11 cellular contexts compared by ENCODE assay signal in the genomic region with DNA sequence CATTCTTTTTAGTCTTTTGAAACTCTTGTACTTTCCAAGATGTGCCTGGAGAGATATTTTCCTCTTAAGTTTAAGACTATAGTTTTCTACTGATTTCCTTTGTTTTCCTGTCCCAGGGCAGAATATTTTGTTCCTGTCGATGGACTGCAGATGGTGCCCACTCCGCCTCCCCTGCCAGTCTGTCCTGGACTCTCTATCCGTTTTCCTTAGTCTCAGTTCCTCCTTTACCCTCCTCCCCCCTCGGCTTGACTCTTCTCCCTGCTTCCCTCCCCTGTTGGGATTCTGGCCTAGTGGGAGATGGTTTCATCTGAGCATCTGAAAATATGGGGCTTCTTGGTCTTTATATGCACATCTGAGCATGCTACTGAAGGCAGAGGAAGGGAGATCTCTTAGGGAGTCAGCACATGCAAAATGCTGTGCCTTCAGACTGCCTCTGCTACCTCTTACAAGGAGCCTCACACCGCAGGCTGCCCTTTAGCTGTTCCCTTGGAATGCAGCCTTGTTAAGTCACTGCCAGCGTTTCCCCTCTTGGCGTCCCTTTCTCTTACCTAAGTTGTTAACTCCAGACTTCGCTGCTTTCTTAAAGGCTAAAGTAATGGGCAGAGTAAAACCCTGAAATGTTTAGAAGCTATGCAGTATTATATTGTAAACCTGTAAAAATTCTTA. TPM values are rescaled to one million over a fixed set of nuclear protein-coding genes. Genes with fewer than 3 reads are reported as not detected.
DNase-seq lines count a peak whose midpoint lies in the region; ATAC-seq and TF ChIP-seq lines count a peak whose summit lies in the region.
"Had no signal": no experiment of that assay in that cellular context is flagged by ENCODE, and none has a peak within 500 bp of the region (broad histone marks: within the 10 kb centered on the region; RNA-seq: fewer than 3 reads in every experiment).

No MANE protein-coding gene starts in this region.

- TF ChIP-seq POLR2A in tibial nerve (IDR thresholded peaks at IDR 0.05) = no peak

- peaks cover 4% of the 10 kb centered on the region for H3K27me3 Mint-ChIP-seq in activated T-cell treated with anti-CD3 and anti-CD28 coated beads, Interleukin-2, amount 50 U/mL, for 72 hours (ENCODE audit: low read depth)
- no peaks in the 10 kb centered on the region for H3K27me3 Mint-ChIP-seq in activated T-cell treated with anti-CD3 and anti-CD28 coated beads, Interleukin-2, amount 50 U/mL, for 4 hours (ENCODE audit: low read depth)

- 51% methylated on average over 2 of the region's 8 CpGs for WGBS in mesenchymal stem cell
- WGBS in tibial nerve, 2 donors = 20 to 22% methylated on average over 8 of the region's 8 CpGs

- H3K4me1 ChIP-seq in mesenchymal stem cell (ENCODE audit: control insufficient read depth, insufficient read depth, low read depth, low read length) = peaks cover 5% of the 10 kb centered on the region
- H3K4me1 ChIP-seq in tibial nerve = peaks cover 0 to 75% (median 28%) of the 10 kb centered on the region in 4 donors

- H3K4me2 ChIP-seq in mesenchymal stem cell (ENCODE audit: low read length, poor library complexity, severe bottlenecking) = no peak overlapping the region

- H3K4me3 Mint-ChIP-seq in activated T-cell treated with anti-CD3 and anti-CD28 coated beads, Interleukin-2, amount 50 U/mL, for 72 hours = peak overlapping the region; percentile 90 to 93
- H3K4me3 Mint-ChIP-seq in activated T-cell treated with anti-CD3 and anti-CD28 coated beads, Interleukin-2, amount 50 U/mL, for 4 hours = no peak overlapping the region

- H2AK5ac ChIP-seq in mesenchymal stem cell (ENCODE audit: low read length, severe bottlenecking) = no peak overlapping the region

- no peaks in the 10 kb centered on the region for H3K79me1 ChIP-seq in mesenchymal stem cell (replicated peaks; ENCODE audit: low read length, poor library complexity, severe bottlenecking)

- H3K9me3 Mint-ChIP-seq in activated T-cell treated with anti-CD3 and anti-CD28 coated beads, Interleukin-2, amount 50 U/mL, for 72 hours = no peaks in the 10 kb centered on the region
- H3K9me3 Mint-ChIP-seq in activated T-cell treated with anti-CD3 and anti-CD28 coated beads, Interleukin-2, amount 50 U/mL, for 4 hours = no peaks in the 10 kb centered on the region

- H2BK120ac ChIP-seq in mesenchymal stem cell (ENCODE audit: low read depth, low read length) = no peak overlapping the region

- in situ Hi-C loops in astrocyte of the spinal cord (cut with HindIII; ENCODE audit: low sequenced_read_pairs) = no loop called here

- H4K91ac ChIP-seq in mesenchymal stem cell (ENCODE audit: low read length) = no peak overlapping the region

- no peak overlapping the region for H3K4ac ChIP-seq in mesenchymal stem cell (ENCODE audit: low read depth in 1 of 2, low read length in 2 of 2)

- H2AFZ ChIP-seq in mesenchymal stem cell (ENCODE audit: low read depth, low read length) = no peak overlapping the region

- no peak overlapping the region for H2BK15ac ChIP-seq in mesenchymal stem cell (ENCODE audit: low read depth, poor library complexity, severe bottlenecking)

- no peaks in the 10 kb centered on the region for H3K9me3 ChIP-seq in mesenchymal stem cell (ENCODE audit: control insufficient read depth, low read length)
- H3K9me3 ChIP-seq in tibial nerve = no peaks in the 10 kb centered on the region

- H3K4me1 Mint-ChIP-seq in activated T-cell treated with anti-CD3 and anti-CD28 coated beads, Interleukin-2, amount 50 U/mL, for 72 hours (ENCODE audit: low read depth) = peaks cover 87% of the 10 kb centered on the region
- H3K4me1 Mint-ChIP-seq in activated T-cell treated with anti-CD3 and anti-CD28 coated beads, Interleukin-2, amount 50 U/mL, for 4 hours (ENCODE audit: low read depth) = peaks cover 59% of the 10 kb centered on the region

- no peak overlapping the region for H3K23ac ChIP-seq in mesenchymal stem cell (ENCODE audit: low read length in 2 of 2)

- H2BK5ac ChIP-seq in mesenchymal stem cell (ENCODE audit: low read depth, low read length, poor library complexity, severe bottlenecking) = no peak overlapping the region

- H3K36me3 Mint-ChIP-seq in activated T-cell treated with anti-CD3 and anti-CD28 coated beads, Interleukin-2, amount 50 U/mL, for 72 hours (ENCODE audit: insufficient read depth in 2 of 2) = peaks cover under 1 to 5% of the 10 kb centered on the region in 2 donors
- peaks cover 2% of the 10 kb centered on the region for H3K36me3 Mint-ChIP-seq in activated T-cell treated with anti-CD3 and anti-CD28 coated beads, Interleukin-2, amount 50 U/mL, for 4 hours (ENCODE audit: insufficient read depth)

- no peak overlapping the region for H3K14ac ChIP-seq in mesenchymal stem cell (ENCODE audit: low read length in 2 of 2)

- no peak for ATAC-seq in activated T-cell treated with anti-CD3 and anti-CD28 coated beads, Interleukin-2, amount 50 U/mL, for 72 hours (replicated peaks in 1 of 2)
- ATAC-seq in activated T-cell treated with anti-CD3 and anti-CD28 coated beads, Interleukin-2, amount 50 U/mL, for 4 hours = no peak
- ATAC-seq in GM21515 (IDR thresholded peaks at IDR 0.05; ENCODE audit: unreplicated experiment) = no peak
- no peak for ATAC-seq in GM19397 (IDR thresholded peaks at IDR 0.05; ENCODE audit: unreplicated experiment)

- no peak overlapping the region for H2BK12ac ChIP-seq in mesenchymal stem cell (ENCODE audit: low read length in 2 of 2)

- H3K36me3 ChIP-seq in mesenchymal stem cell (ENCODE audit: control insufficient read depth in 1 of 2, insufficient read depth in 2 of 2, low read depth in 1 of 2, low read length in 2 of 2) = no peaks in the 10 kb centered on the region
- no peaks in the 10 kb centered on the region for H3K36me3 ChIP-seq in tibial nerve

- H3K9ac ChIP-seq in mesenchymal stem cell (ENCODE audit: low read length) = no peak overlapping the region

- no peak for DNase-seq in activated T-cell treated with anti-CD3 and anti-CD28 coated beads, Interleukin-2, amount 50 U/mL, for 72 hours
- no peak for DNase-seq in activated T-cell treated with anti-CD3 and anti-CD28 coated beads, Interleukin-2, amount 50 U/mL, for 4 hours
- DNase-seq in astrocyte of the spinal cord (ENCODE audit: low read depth, low spot score) = peak; percentile 68
- DNase-seq in mesenchymal stem cell = peak; percentile 3
- no peak for DNase-seq in tibial nerve (ENCODE audit: low spot score in 2 of 2)
- DNase-seq in NCI-H1105 treated with DMSO at 0.1 percent for 48 hours (lab: John Stamatoyannopoulos, UW) = no peak

- H3K4me3 ChIP-seq in astrocyte of the spinal cord (ENCODE audit: low read depth, low read length) = no peak overlapping the region
- no peak overlapping the region for H3K4me3 ChIP-seq in mesenchymal stem cell (ENCODE audit: insufficient read depth in 1 of 2, low read depth in 1 of 2, low read length in 2 of 2)
- H3K4me3 ChIP-seq in tibial nerve = no peak overlapping the region

- H3K27me3 ChIP-seq in mesenchymal stem cell (ENCODE audit: control insufficient read depth in 1 of 2, insufficient read depth in 1 of 2, low read length in 2 of 2) (peaks cover 0 to 33% of the 10 kb centered on the region in 2 experiments), tibial nerve (no peaks in the 10 kb centered on the region)

- TF ChIP-seq EP300 in tibial nerve (IDR thresholded peaks at IDR 0.05) = no peak

- peak overlapping the region; percentile 45 for H3K27ac Mint-ChIP-seq in activated T-cell treated with anti-CD3 and anti-CD28 coated beads, Interleukin-2, amount 50 U/mL, for 72 hours

- no peak for TF ChIP-seq CTCF in astrocyte of the spinal cord (IDR thresholded peaks at IDR 0.05; ENCODE audit: low read depth, low read length)
- TF ChIP-seq CTCF in tibial nerve (IDR thresholded peaks at IDR 0.05) = no peak

- H3K27ac ChIP-seq in mesenchymal stem cell (ENCODE audit: low read length, poor library complexity, severe bottlenecking) = peak overlapping the region; percentile 44
- peak overlapping the region in 3 of 4 donors; percentile 45 to 66 (median 60) for H3K27ac ChIP-seq in tibial nerve
- H3K27ac ChIP-seq: VCaP had no signal

- H4K8ac ChIP-seq in mesenchymal stem cell (ENCODE audit: low read length) = no peak overlapping the region

- H3K18ac ChIP-seq in mesenchymal stem cell (ENCODE audit: low read depth in 1 of 2, low read length in 2 of 2) = no peak overlapping the region

RNA-seq across cellular contexts. Expression of a gene that starts 49.6 kb away (rescaled TPM):
- 10 to 100 TPM; 46.0 to 47.2 TPM for total RNA-seq in activated T-cell treated with anti-CD3 and anti-CD28 coated beads, Interleukin-2, amount 50 U/mL, for 72 hours
- total RNA-seq in activated T-cell treated with anti-CD3 and anti-CD28 coated beads, Interleukin-2, amount 50 U/mL, for 4 hours = 10 to 100 TPM; 17.5 to 20.4 (median 18.3) TPM
- polyA plus RNA-seq in mesenchymal stem cell (2013, experiment 1 of 2) = 0.23 TPM
- polyA plus RNA-seq in mesenchymal stem cell (2013, experiment 2 of 2) = 0.41 TPM
- 10 to 100 TPM; 14.0 to 36.9 (median 29.3) TPM for total RNA-seq in tibial nerve
- total RNA-seq: NCI-H460 had no signal
- polyA plus RNA-seq: BJ had no signal

Comparison
In these comparisons a context has a peak if more than half of its experiments do, and no peak if none do; other contexts are left out.
1. DNase-seq: peak in astrocyte of the spinal cord (single experiment) and mesenchymal stem cell (single experiment); none in activated T-cell treated with anti-CD3 and anti-CD28 coated beads, Interleukin-2, amount 50 U/mL, for 72 hours (0 of 2), activated T-cell treated with anti-CD3 and anti-CD28 coated beads, Interleukin-2, amount 50 U/mL, for 4 hours (single experiment), tibial nerve (0 of 2) and NCI-H1105 treated with DMSO at 0.1 percent for 48 hours (single experiment).